Comparison of ENCODE assay signal across 9 cellular contexts in genomic region chr5:93078082-93079038, GRCh38.
A peak's percentile ranks its signal among the peaks of the same experiment; 100 is the strongest.
DNase-seq lines count a peak whose midpoint lies in the region; ATAC-seq, FAIRE-seq and TF ChIP-seq lines count a peak whose summit lies in the region.
"Had no signal": no experiment of that assay in that cellular context is flagged by ENCODE, and none has a peak within 500 bp of the region (broad histone marks: within the 10 kb centered on the region; RNA-seq: fewer than 3 reads in every experiment).

No MANE protein-coding gene starts in this region.

- H3K4me1 Mint-ChIP-seq in astrocyte (ENCODE audit: low read depth, unreplicated experiment), result peaks cover 20% of the 10 kb centered on the region
- H3K4me1 Mint-ChIP-seq: memory B cell had no signal

- peak; percentile 70 for DNase-seq in GM03348 (ENCODE audit: low spot score)
- peak; percentile 98 for DNase-seq in astrocyte (ENCODE audit: low read depth)
- peak; percentile 94 for DNase-seq in kidney glomerular epithelial cell (lab: John Stamatoyannopoulos, UW)
- DNase-seq in tibial nerve (ENCODE audit: low spot score in 2 of 2), result no peak
- DNase-seq in activated naive CD4-positive, alpha-beta T cell (lab: John Stamatoyannopoulos, UW), result no peak
- DNase-seq in GM10248 (ENCODE audit: extremely low spot score), result no peak

- H4K20me1 ChIP-seq in KMS-11 (ENCODE audit: insufficient read depth) (no peaks in the 10 kb centered on the region), astrocyte (ENCODE audit: insufficient read depth, low read length) (no peaks in the 10 kb centered on the region)

- H3K9me3 ChIP-seq in astrocyte (ENCODE audit: insufficient read depth, low read depth, low read length), result no peaks in the 10 kb centered on the region
- no peaks in the 10 kb centered on the region for H3K9me3 ChIP-seq in tibial nerve

- H3K27ac ChIP-seq in KMS-11 (peak overlapping the region; percentile 29; the same call in 1 of the 2 replicates), astrocyte (ENCODE audit: low read depth, low read length) (peak overlapping the region; percentile 82), tibial nerve (peak overlapping the region in 3 of 4 donors; percentile 14 to 74 (median 67))

- POLR2A ChIA-PET in GM10248 (lab: Yijun Ruan, JAX), result no interaction called here

- H3K4me1 ChIP-seq in KMS-11 (ENCODE audit: low read depth, poor library complexity, severe bottlenecking), result peaks cover 22% of the 10 kb centered on the region
- peaks cover 20% of the 10 kb centered on the region for H3K4me1 ChIP-seq in astrocyte (ENCODE audit: insufficient read depth, low read length)
- peaks cover 0 to 14% (median 0%) of the 10 kb centered on the region in 4 donors for H3K4me1 ChIP-seq in tibial nerve

- WGBS in tibial nerve, 2 donors, result 38% methylated on average over 11 of the region's 11 CpGs

- peak overlapping the region; percentile 95 for H3K27ac Mint-ChIP-seq in astrocyte (ENCODE audit: unreplicated experiment)
- H3K27ac Mint-ChIP-seq: memory B cell had no signal

- no peaks in the 10 kb centered on the region for H3K27me3 Mint-ChIP-seq in astrocyte (ENCODE audit: low read depth, unreplicated experiment)
- H3K27me3 Mint-ChIP-seq: memory B cell had no signal

- H3K79me2 ChIP-seq in KMS-11 (ENCODE audit: insufficient read depth, low read depth) (no peaks in the 10 kb centered on the region), astrocyte (ENCODE audit: insufficient read depth, low read length) (no peaks in the 10 kb centered on the region)

- peak overlapping the region; percentile 31; the same call in 1 of the 2 replicates for H2AFZ ChIP-seq in KMS-11 (ENCODE audit: low read depth)
- peak overlapping the region; percentile 4 for H2AFZ ChIP-seq in astrocyte (ENCODE audit: low read depth, low read length)

- ATAC-seq in GM21786 (IDR thresholded peaks at IDR 0.05; ENCODE audit: unreplicated experiment), result peak; percentile 82

- TF ChIP-seq CTCF in KMS-11 (conservative IDR thresholded peaks at IDR 0.05; ENCODE audit: low read depth, low read length), result no peak
- no peak for TF ChIP-seq CTCF in astrocyte (IDR thresholded peaks at IDR 0.05; ENCODE audit: insufficient read depth, low read depth, low read length)
- TF ChIP-seq CTCF in tibial nerve (IDR thresholded peaks at IDR 0.05), result no peak
- no peak for TF ChIP-seq CTCF in GM10248 (IDR thresholded peaks at IDR 0.05; ENCODE audit: control extremely low read depth, extremely low read depth, low read depth, missing control alignments)

- no peak for TF ChIP-seq POLR2A in tibial nerve (IDR thresholded peaks at IDR 0.05)

- H3K9ac ChIP-seq in KMS-11 (no peak overlapping the region; the same call in 1 of the 2 replicates), astrocyte (ENCODE audit: low read length) (peak overlapping the region; percentile 52)

- H3K4me3 ChIP-seq in KMS-11 (IDR thresholded peaks at IDR 0.05; ENCODE audit: insufficient read depth, low read depth, low read length) (peak overlapping the region; percentile 35), astrocyte (ENCODE audit: insufficient read depth, low read depth, low read length) (peak overlapping the region; percentile 29), tibial nerve (peak overlapping the region in 1 of 4 donors; percentile 24)

- CTCF ChIA-PET in GM10248 (lab: Yijun Ruan, JAX), result no interaction called here

- peak overlapping the region; percentile 18 for H3K4me2 ChIP-seq in KMS-11
- H3K4me2 ChIP-seq in astrocyte (ENCODE audit: low read length), result peak overlapping the region; percentile 78

- peak in 1 of 2 donors; percentile 91 for TF ChIP-seq EP300 in tibial nerve (IDR thresholded peaks at IDR 0.05)

- FAIRE-seq in astrocyte (lab: Jason Lieb, UNC), result peak; percentile 100

- H3K36me3 ChIP-seq in KMS-11 (ENCODE audit: insufficient read depth) (no peaks in the 10 kb centered on the region), astrocyte (ENCODE audit: insufficient read depth, low read length) (no peaks in the 10 kb centered on the region), tibial nerve (no peaks in the 10 kb centered on the region)

- H3K9me3 Mint-ChIP-seq in astrocyte (ENCODE audit: unreplicated experiment), result no peaks in the 10 kb centered on the region

- no peak overlapping the region for H3K4me3 Mint-ChIP-seq in astrocyte (ENCODE audit: unreplicated experiment)
- H3K4me3 Mint-ChIP-seq: memory B cell had no signal

- H3K27me3 ChIP-seq in KMS-11 (ENCODE audit: insufficient read depth, low read depth) (no peaks in the 10 kb centered on the region), astrocyte (ENCODE audit: insufficient read depth, low read length) (no peaks in the 10 kb centered on the region), tibial nerve (no peaks in the 10 kb centered on the region)

- no peaks in the 10 kb centered on the region for H3K36me3 Mint-ChIP-seq in astrocyte (ENCODE audit: low read depth, unreplicated experiment)
- H3K36me3 Mint-ChIP-seq: memory B cell had no signal

Comparison
In these comparisons a context has a peak if more than half of its experiments do, and no peak if none do; other contexts are left out.
1. DNase-seq: peak in GM03348 (single experiment), astrocyte (single experiment) and kidney glomerular epithelial cell (single experiment); none in tibial nerve (0 of 2), activated naive CD4-positive, alpha-beta T cell (0 of 4) and GM10248 (single experiment).
2. H3K27ac ChIP-seq: peak in every context shown above with its lines; median percentile 82 in astrocyte; 67 in tibial nerve; 29 in KMS-11.